In the genomic region with DNA sequence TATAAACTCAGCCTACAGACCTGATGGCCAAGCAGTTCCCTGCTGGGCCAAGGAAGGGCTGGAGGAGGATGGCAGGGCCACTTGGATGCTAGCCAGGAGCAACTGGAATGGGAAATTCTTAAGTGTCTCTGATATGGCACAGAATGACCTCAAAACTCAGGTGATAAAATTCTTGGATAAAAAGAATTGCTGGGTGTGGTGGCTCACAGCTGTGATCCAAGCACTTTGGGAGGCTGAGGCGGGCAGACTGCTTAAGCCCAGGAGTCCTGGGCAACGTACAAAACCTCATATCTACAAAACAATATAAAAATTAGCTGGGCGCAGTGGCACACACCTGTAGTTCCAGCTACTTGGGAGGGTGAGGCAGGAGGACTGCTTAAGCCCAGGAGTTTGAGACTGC, we compare ENCODE assay signal across 26 cellular contexts. TPM values are rescaled to one million over a fixed set of nuclear protein-coding genes. Genes with fewer than 3 reads are reported as not detected.
"Had no signal": no experiment of that assay in that cellular context is flagged by ENCODE, and none has a peak within 500 bp of the region (broad histone marks: within the 10 kb centered on the region; RNA-seq: fewer than 3 reads in every experiment).

No MANE protein-coding gene starts in this region.

- H3K27me3 Mint-ChIP-seq: activated CD4-positive, alpha-beta memory T cell treated with anti-CD3 and anti-CD28 coated beads for 36 hours; activated CD4-positive, alpha-beta T cell treated with anti-CD3 and anti-CD28 coated beads, Interleukin-2, amount 10 ng/mL, durations not matched to agents 24 days and 14 days; activated naive CD8-positive, alpha-beta T cell treated with anti-CD3 and anti-CD28 coated beads, Interleukin-2, amount 50 U/mL, for 24 hours had no signal

- H3K9ac ChIP-seq: KMS-11, SK-N-SH had no signal

- ATAC-seq: activated naive CD4-positive, alpha-beta T cell treated with anti-CD3 and anti-CD28 coated beads, Interleukin-2, amount 50 U/mL, for 72 hours; activated naive CD8-positive, alpha-beta T cell treated with anti-CD3 and anti-CD28 coated beads, Interleukin-2, amount 50 U/mL, for 24 hours; body of pancreas; Right ventricle myocardium inferior had no signal

- H3K9me3 ChIP-seq: ascending aorta, body of pancreas, SK-N-SH had no signal

- H3K27ac ChIP-seq: ascending aorta, body of pancreas, KMS-11 had no signal

- H3K4me1 Mint-ChIP-seq: activated naive CD8-positive, alpha-beta T cell treated with anti-CD3 and anti-CD28 coated beads, Interleukin-2, amount 50 U/mL, for 24 hours had no signal

- H3K27me3 ChIP-seq: ascending aorta, body of pancreas had no signal

- H3K4me3 ChIP-seq: ascending aorta, body of pancreas had no signal

- H3K4me1 ChIP-seq: ascending aorta, body of pancreas had no signal

- DNase-seq: activated CD4-positive, alpha-beta memory T cell treated with anti-CD3 and anti-CD28 coated beads for 36 hours; activated CD4-positive, alpha-beta T cell treated with anti-CD3 and anti-CD28 coated beads, Interleukin-2, amount 10 ng/mL, durations not matched to agents 24 days and 14 days; activated CD4-positive, CD25-positive, alpha-beta regulatory T cell treated with anti-CD3 and anti-CD28 coated beads, Interleukin-2, amount 50 U/mL, for 72 hours; activated CD8-positive, alpha-beta memory T cell treated with anti-CD3 and anti-CD28 coated beads, Interleukin-2, amount 50 U/mL, for 4 hours; activated effector memory CD4-positive, alpha-beta T cell treated with Interleukin-2 at 50 U/mL for 16 hours; activated naive CD4-positive, alpha-beta T cell treated with Interleukin-2 at 50 U/mL for 16 hours; activated naive CD8-positive, alpha-beta T cell treated with anti-CD3 and anti-CD28 coated beads, Interleukin-2, amount 50 U/mL, for 24 hours; amniotic stem cell; body of pancreas; central memory CD4-positive, alpha-beta T cell; NCI-H1092; NCI-H1417; NCI-H1930; NCI-H2171; NCI-H226; NCI-H510A; NCI-H526 treated with DMSO at 0.1 percent for 48 hours; NCI-H82; SK-N-SH; SW 1271 had no signal

- H3K4me3 Mint-ChIP-seq: activated CD4-positive, alpha-beta memory T cell treated with anti-CD3 and anti-CD28 coated beads for 36 hours; activated CD4-positive, alpha-beta T cell treated with anti-CD3 and anti-CD28 coated beads, Interleukin-2, amount 10 ng/mL, durations not matched to agents 24 days and 14 days; activated naive CD8-positive, alpha-beta T cell treated with anti-CD3 and anti-CD28 coated beads, Interleukin-2, amount 50 U/mL, for 24 hours; activated T-helper 1 cell treated with anti-CD3 and anti-CD28 coated beads, Interleukin-12 subunit alpha, Interleukin-12 subunit beta, Interleukin-2, Interleukin-4 antibody, amounts not matched to agents 30 ng/mL and 10 ng/mL and 1 ng/mL, durations not matched to agents 14 hours and 24 hours and 36 hours had no signal

- H3K9me3 Mint-ChIP-seq: activated CD4-positive, alpha-beta memory T cell treated with anti-CD3 and anti-CD28 coated beads for 36 hours; activated CD4-positive, alpha-beta T cell treated with anti-CD3 and anti-CD28 coated beads, Interleukin-2, amount 10 ng/mL, durations not matched to agents 24 days and 14 days; activated naive CD4-positive, alpha-beta T cell treated with anti-CD3 and anti-CD28 coated beads, Interleukin-2, amount 50 U/mL, for 72 hours; activated naive CD8-positive, alpha-beta T cell treated with anti-CD3 and anti-CD28 coated beads, Interleukin-2, amount 50 U/mL, for 24 hours; activated T-helper 1 cell treated with anti-CD3 and anti-CD28 coated beads, Interleukin-12 subunit alpha, Interleukin-12 subunit beta, Interleukin-2, Interleukin-4 antibody, amounts not matched to agents 30 ng/mL and 10 ng/mL and 1 ng/mL, durations not matched to agents 14 hours and 24 hours and 36 hours had no signal

- H3K27ac Mint-ChIP-seq: activated CD4-positive, alpha-beta T cell treated with anti-CD3 and anti-CD28 coated beads, Interleukin-2, amount 10 ng/mL, durations not matched to agents 24 days and 14 days; activated naive CD8-positive, alpha-beta T cell treated with anti-CD3 and anti-CD28 coated beads, Interleukin-2, amount 50 U/mL, for 24 hours; activated T-helper 1 cell treated with anti-CD3 and anti-CD28 coated beads, Interleukin-12 subunit alpha, Interleukin-12 subunit beta, Interleukin-2, Interleukin-4 antibody, amounts not matched to agents 30 ng/mL and 10 ng/mL and 1 ng/mL, durations not matched to agents 14 hours and 24 hours and 36 hours had no signal

RNA-seq across cellular contexts. Expression of a gene that starts 14.0 kb away (rescaled TPM):
- total RNA-seq: activated T-helper 1 cell treated with anti-CD3 and anti-CD28 coated beads, Interleukin-12 subunit alpha, Interleukin-12 subunit beta, Interleukin-2, Interleukin-4 antibody, amounts not matched to agents 30 ng/mL and 10 ng/mL and 1 ng/mL, durations not matched to agents 14 hours and 24 hours and 36 hours; MCF 10A had no signal
